ENCODE assay signal across 16 cellular contexts in the genomic region with DNA sequence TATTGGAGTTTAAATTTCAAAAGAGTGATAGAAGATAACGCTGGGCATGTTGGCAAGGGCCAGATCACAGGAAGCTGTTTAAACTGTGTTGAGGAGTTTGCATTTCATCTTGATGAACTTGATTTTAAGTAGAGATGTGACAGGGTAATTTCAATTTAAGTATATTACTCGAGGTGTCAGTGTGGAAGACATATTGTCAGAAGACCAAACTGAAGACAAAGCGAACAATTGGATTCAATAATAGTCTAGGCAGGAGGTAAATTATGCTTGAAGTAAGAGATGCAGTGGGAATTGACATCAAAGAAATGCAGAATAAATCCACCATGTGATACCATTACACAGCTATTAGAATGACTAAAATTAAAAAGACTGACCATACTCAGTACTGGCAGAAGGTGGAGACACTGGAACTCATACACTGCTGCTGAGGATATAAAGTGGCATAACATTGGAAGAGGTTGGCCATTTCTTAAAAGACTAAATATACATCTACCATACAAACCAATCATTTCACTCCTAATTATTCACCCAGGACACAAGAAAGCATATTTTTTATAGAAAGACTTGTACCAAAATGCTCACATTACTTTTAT.
DNase-seq lines count a peak whose midpoint lies in the region; ATAC-seq and TF ChIP-seq lines count a peak whose summit lies in the region.
"Had no signal": no experiment of that assay in that cellular context is flagged by ENCODE, and none has a peak within 500 bp of the region (broad histone marks: within the 10 kb centered on the region; RNA-seq: fewer than 3 reads in every experiment).

No MANE protein-coding gene starts in this region.

- H3K4me1 ChIP-seq in breast epithelium, result no peaks in the 10 kb centered on the region
- H3K4me1 ChIP-seq: BLaER1 had no signal

- no peaks in the 10 kb centered on the region for H3K9me3 Mint-ChIP-seq in MCF 10A (ENCODE audit: unreplicated experiment)
- H3K9me3 Mint-ChIP-seq in stimulated activated naive CD8-positive, alpha-beta T cell treated with anti-CD3 and anti-CD28 coated beads, Interleukin-15, amount 100 ng/mL, for 72 hours, result peaks cover 0 to 5% of the 10 kb centered on the region in 2 donors
- H3K9me3 Mint-ChIP-seq: activated CD4-positive, alpha-beta T cell treated with anti-CD3 and anti-CD28 coated beads, Interleukin-2, amount 10 ng/mL, durations not matched to agents 24 days and 14 days; activated naive CD8-positive, alpha-beta T cell treated with anti-CD3 and anti-CD28 coated beads for 36 hours had no signal

- peak; percentile 27 for DNase-seq in MCF 10A (ENCODE audit: unreplicated experiment)
- DNase-seq in breast epithelium (ENCODE audit: low spot score in 2 of 2), result no peak
- DNase-seq in RPMI7951 (ENCODE audit: low read depth), result peak; percentile 23
- peak; percentile 46 for DNase-seq in choroid plexus epithelial cell (ENCODE audit: low read depth)
- no peak for DNase-seq in stimulated activated naive CD8-positive, alpha-beta T cell treated with anti-CD3 and anti-CD28 coated beads, Interleukin-15, amount 100 ng/mL, for 72 hours
- no peak for DNase-seq in MV-4-11 (lab: John Stamatoyannopoulos, UW)
- DNase-seq: activated CD4-positive, alpha-beta T cell treated with anti-CD3 and anti-CD28 coated beads, Interleukin-2, amount 10 ng/mL, durations not matched to agents 24 days and 14 days; activated CD8-positive, alpha-beta memory T cell treated with anti-CD3 and anti-CD28 coated beads, Interleukin-2, amount 10 ng/mL, durations not matched to agents 7 days and 5 days; activated naive CD8-positive, alpha-beta T cell treated with anti-CD3 and anti-CD28 coated beads for 36 hours; hippocampal formation; NCI-H524; stimulated activated CD4-positive, alpha-beta T cell treated with anti-CD3 and anti-CD28 coated beads, Interleukin-4, amount 100 ng/mL, for 4 hours had no signal

- POLR2A ChIA-PET in MCF 10A (lab: Yijun Ruan, JAX), result interaction anchor here (1.7 kb wide), 1 partner anchor 21 kb away, joined by 5 read pairs; no protein-coding TSS in a partner anchor

- H3K27ac Mint-ChIP-seq in MCF 10A (ENCODE audit: low read depth, unreplicated experiment), result no peak overlapping the region
- H3K27ac Mint-ChIP-seq in stimulated activated naive CD8-positive, alpha-beta T cell treated with anti-CD3 and anti-CD28 coated beads, Interleukin-15, amount 100 ng/mL, for 72 hours, result no peak overlapping the region
- H3K27ac Mint-ChIP-seq: activated CD4-positive, alpha-beta T cell treated with anti-CD3 and anti-CD28 coated beads, Interleukin-2, amount 10 ng/mL, durations not matched to agents 24 days and 14 days; activated CD8-positive, alpha-beta memory T cell treated with anti-CD3 and anti-CD28 coated beads, Interleukin-2, amount 10 ng/mL, durations not matched to agents 7 days and 5 days; activated naive CD8-positive, alpha-beta T cell treated with anti-CD3 and anti-CD28 coated beads for 36 hours had no signal

- no peak overlapping the region for H3K27ac ChIP-seq in breast epithelium
- H3K27ac ChIP-seq: BLaER1 had no signal

- H3K4me3 ChIP-seq in breast epithelium (no peak overlapping the region), choroid plexus epithelial cell (ENCODE audit: low read depth, low read length) (no peak overlapping the region)
- H3K4me3 ChIP-seq: BLaER1 had no signal

- no peaks in the 10 kb centered on the region for H3K36me3 Mint-ChIP-seq in MCF 10A (ENCODE audit: insufficient read depth, unreplicated experiment)
- H3K36me3 Mint-ChIP-seq: activated CD8-positive, alpha-beta memory T cell treated with anti-CD3 and anti-CD28 coated beads, Interleukin-2, amount 10 ng/mL, durations not matched to agents 7 days and 5 days; activated naive CD8-positive, alpha-beta T cell treated with anti-CD3 and anti-CD28 coated beads for 36 hours had no signal

- H3K27me3 ChIP-seq in breast epithelium, result no peaks in the 10 kb centered on the region
- H3K27me3 ChIP-seq: BLaER1 had no signal

- H3K36me3 ChIP-seq in breast epithelium, result no peaks in the 10 kb centered on the region
- H3K36me3 ChIP-seq: BLaER1 had no signal

- no peaks in the 10 kb centered on the region for H3K4me1 Mint-ChIP-seq in MCF 10A (ENCODE audit: insufficient read depth, unreplicated experiment)
- H3K4me1 Mint-ChIP-seq in stimulated activated naive CD8-positive, alpha-beta T cell treated with anti-CD3 and anti-CD28 coated beads, Interleukin-15, amount 100 ng/mL, for 72 hours, result peaks cover 5% of the 10 kb centered on the region
- H3K4me1 Mint-ChIP-seq: activated CD8-positive, alpha-beta memory T cell treated with anti-CD3 and anti-CD28 coated beads, Interleukin-2, amount 10 ng/mL, durations not matched to agents 7 days and 5 days had no signal

- TF ChIP-seq CTCF in MCF 10A (IDR thresholded peaks at IDR 0.05; ENCODE audit: unreplicated experiment) (no peak), breast epithelium (IDR thresholded peaks at IDR 0.05) (no peak), choroid plexus epithelial cell (conservative IDR thresholded peaks at IDR 0.05; ENCODE audit: low read depth, low read length) (peak; percentile 35)

- H3K9me3 ChIP-seq in breast epithelium, result no peaks in the 10 kb centered on the region
- H3K9me3 ChIP-seq: BLaER1 had no signal

- no TSS peak for BruUV-seq in MCF 10A (replicated peaks; lab: Mats Ljungman, UMichigan)

- ATAC-seq in stimulated activated naive CD8-positive, alpha-beta T cell treated with anti-CD3 and anti-CD28 coated beads, Interleukin-15, amount 100 ng/mL, for 72 hours, result peak; percentile 54
- no peak for ATAC-seq in HG03521 (IDR thresholded peaks at IDR 0.05; ENCODE audit: unreplicated experiment)
- no peak for ATAC-seq in GM19467 (IDR thresholded peaks at IDR 0.05; ENCODE audit: unreplicated experiment)
- ATAC-seq: activated CD8-positive, alpha-beta memory T cell treated with anti-CD3 and anti-CD28 coated beads, Interleukin-2, amount 10 ng/mL, durations not matched to agents 7 days and 5 days; Right ventricle myocardium inferior had no signal

- H3K4me3 Mint-ChIP-seq in MCF 10A (ENCODE audit: unreplicated experiment), result no peak overlapping the region
- no peak overlapping the region for H3K4me3 Mint-ChIP-seq in stimulated activated naive CD8-positive, alpha-beta T cell treated with anti-CD3 and anti-CD28 coated beads, Interleukin-15, amount 100 ng/mL, for 72 hours
- H3K4me3 Mint-ChIP-seq: activated CD4-positive, alpha-beta T cell treated with anti-CD3 and anti-CD28 coated beads, Interleukin-2, amount 10 ng/mL, durations not matched to agents 24 days and 14 days; activated CD8-positive, alpha-beta memory T cell treated with anti-CD3 and anti-CD28 coated beads, Interleukin-2, amount 10 ng/mL, durations not matched to agents 7 days and 5 days; activated naive CD8-positive, alpha-beta T cell treated with anti-CD3 and anti-CD28 coated beads for 36 hours had no signal

- intact Hi-C loops in MCF 10A (cut with micrococcal nuclease) (no loop called here), breast epithelium (cut with DNase I; ENCODE audit: low total_unique reads) (no loop called here)

- CTCF ChIA-PET in MCF 10A (lab: Yijun Ruan, JAX), result interaction anchor here (0.6 to 0.9 kb wide), 2 partner anchors 24 to 106 kb away, joined by 3 read pairs; no protein-coding TSS in a partner anchor

- no peaks in the 10 kb centered on the region for H3K27me3 Mint-ChIP-seq in MCF 10A (ENCODE audit: insufficient read depth, unreplicated experiment)
- H3K27me3 Mint-ChIP-seq in stimulated activated naive CD8-positive, alpha-beta T cell treated with anti-CD3 and anti-CD28 coated beads, Interleukin-15, amount 100 ng/mL, for 72 hours, result no peaks in the 10 kb centered on the region
- H3K27me3 Mint-ChIP-seq: activated naive CD8-positive, alpha-beta T cell treated with anti-CD3 and anti-CD28 coated beads for 36 hours had no signal

- TF ChIP-seq POLR2A in breast epithelium (IDR thresholded peaks at IDR 0.05), result no peak

Comparison
In these comparisons a context has a peak if more than half of its experiments do, and no peak if none do; other contexts are left out.
1. DNase-seq: peak in MCF 10A (single experiment), RPMI7951 (single experiment) and choroid plexus epithelial cell (single experiment); none in breast epithelium (0 of 2), stimulated activated naive CD8-positive, alpha-beta T cell treated with anti-CD3 and anti-CD28 coated beads, Interleukin-15, amount 100 ng/mL, for 72 hours (0 of 2) and MV-4-11 (single experiment).